Comparison of ENCODE assay signal across 17 cellular contexts in genomic region chr13:44379885-44380284, GRCh38. TPM values are rescaled to one million over a fixed set of nuclear protein-coding genes. Genes with fewer than 3 reads are reported as not detected.
DNase-seq lines count a peak whose midpoint lies in the region; ATAC-seq and TF ChIP-seq lines count a peak whose summit lies in the region.
"Had no signal": no experiment of that assay in that cellular context is flagged by ENCODE, and none has a peak within 500 bp of the region (broad histone marks: within the 10 kb centered on the region; RNA-seq: fewer than 3 reads in every experiment).

No MANE protein-coding gene starts in this region.

- peak; percentile 17 for TF ChIP-seq EP300 in transverse colon (IDR thresholded peaks at IDR 0.05; ENCODE audit: low read depth)

- TF ChIP-seq POLR2A in transverse colon (IDR thresholded peaks at IDR 0.05): peak; percentile 1

- H3K4me1 ChIP-seq in colonic mucosa (no peaks in the 10 kb centered on the region), mucosa of descending colon (ENCODE audit: low read depth) (peaks cover 6% of the 10 kb centered on the region), transverse colon (peaks cover 0 to 23% (median 5%) of the 10 kb centered on the region in 4 donors), left lung (no peaks in the 10 kb centered on the region)
- H3K4me1 ChIP-seq: BE2C had no signal

- H3K36me3 ChIP-seq in colonic mucosa (no peaks in the 10 kb centered on the region), mucosa of descending colon (ENCODE audit: low read depth) (no peaks in the 10 kb centered on the region), transverse colon (no peaks in the 10 kb centered on the region), left lung (no peaks in the 10 kb centered on the region)

- peak overlapping the region in 1 of 2 donors; percentile 30 for H3K9ac ChIP-seq in colonic mucosa (ENCODE audit: low read depth in 2 of 2, low read length in 2 of 2)

- H3K27me3 ChIP-seq in colonic mucosa: no peaks in the 10 kb centered on the region
- no peaks in the 10 kb centered on the region for H3K27me3 ChIP-seq in transverse colon
- peaks cover 0 to 2% of the 10 kb centered on the region in 2 donors for H3K27me3 ChIP-seq in left lung
- H3K27me3 ChIP-seq: BE2C had no signal

- no peaks in the 10 kb centered on the region for H3K9me3 ChIP-seq in colonic mucosa
- no peaks in the 10 kb centered on the region for H3K9me3 ChIP-seq in mucosa of descending colon
- H3K9me3 ChIP-seq in transverse colon: no peaks in the 10 kb centered on the region
- no peaks in the 10 kb centered on the region for H3K9me3 ChIP-seq in left lung
- H3K9me3 ChIP-seq: BE2C had no signal

- 71% methylated on average over 2 of the region's 2 CpGs; no CpG with 5 or more reads in 1 of the 2 donors for WGBS in transverse colon (ENCODE audit: low coverage in 1 of 2), 2 donors

- no peak overlapping the region for H3K4me3 ChIP-seq in colonic mucosa
- H3K4me3 ChIP-seq in mucosa of descending colon: no peak overlapping the region
- no peak overlapping the region for H3K4me3 ChIP-seq in transverse colon
- no peak overlapping the region for H3K4me3 ChIP-seq in left lung
- H3K4me3 ChIP-seq: GM23338 had no signal

- ATAC-seq in mucosa of descending colon (peak; percentile 91), left lung (no peak)
- ATAC-seq: GM23338, Right ventricle myocardium inferior had no signal

- DNase-seq in LoVo (ENCODE audit: low spot score): peak; percentile 45
- DNase-seq in colonic mucosa: no peak
- peak in 1 of 3 donors; percentile 51 for DNase-seq in mucosa of descending colon
- no peak for DNase-seq in transverse colon
- no peak for DNase-seq in left lung
- DNase-seq in cortex of kidney (lab: John Stamatoyannopoulos, UW): no peak
- DNase-seq in activated T-cell treated with anti-CD3 and anti-CD28 coated beads, Interleukin-2, amount 50 U/mL, for 48 hours: no peak
- DNase-seq: BE2C; CD4-positive, alpha-beta memory T cell; GF-D8; MM.1S; NCI-H1105; NCI-H1694 treated with DMSO at 0.1 percent for 48 hours; NCI-H69 had no signal

- no peak for TF ChIP-seq CTCF in colonic mucosa (IDR thresholded peaks at IDR 0.05)
- TF ChIP-seq CTCF in mucosa of descending colon (IDR thresholded peaks at IDR 0.05): no peak
- TF ChIP-seq CTCF in transverse colon (IDR thresholded peaks at IDR 0.05): no peak
- TF ChIP-seq CTCF in left lung (IDR thresholded peaks at IDR 0.05): no peak

- intact Hi-C loops in colonic mucosa (cut with DNase I) (no loop called here), mucosa of descending colon (cut with DNase I, micrococcal nuclease) (no loop called here), transverse colon (cut with DNase I; ENCODE audit: low total_unique reads) (no loop called here), left lung (cut with DNase I) (no loop called here)

- in situ Hi-C loops in transverse colon (cut with MboI; ENCODE audit: low pct_ligation_motif_present in 1 of 4, low pct_unique_long_range_greater_than_20kb in 1 of 4, low sequenced_read_pairs in 3 of 4): no loop called here

- H3K27ac ChIP-seq in colonic mucosa (peak overlapping the region; percentile 54), transverse colon (peak overlapping the region in 3 of 4 donors; percentile 36 to 62 (median 62)), left lung (no peak overlapping the region)
- H3K27ac ChIP-seq: HL-60 had no signal

RNA-seq across cellular contexts. Expression of gene SERP2, which starts 6.3 kb away (rescaled TPM):
- total RNA-seq in colonic mucosa (1 to 10 TPM; 1.6 to 2.7 TPM), mucosa of descending colon (1 to 10 TPM; 3.3 to 6.0 (median 5.8) TPM), transverse colon (1 to 10 TPM in 2 of 4 donors, not detected in 2; 1.8 to 2.4 TPM), left lung (1 to 10 TPM; 1.9 to 4.5 TPM)
- total RNA-seq: CD4-positive, alpha-beta memory T cell had no signal

Comparison
In these comparisons a context has a peak if more than half of its experiments do, and no peak if none do; other contexts are left out.
1. H3K27ac ChIP-seq: peak in colonic mucosa (single experiment) and transverse colon (3 of 4); none in left lung (0 of 2).